Comparison of ENCODE assay signal across 1 cellular context in the genomic region with DNA sequence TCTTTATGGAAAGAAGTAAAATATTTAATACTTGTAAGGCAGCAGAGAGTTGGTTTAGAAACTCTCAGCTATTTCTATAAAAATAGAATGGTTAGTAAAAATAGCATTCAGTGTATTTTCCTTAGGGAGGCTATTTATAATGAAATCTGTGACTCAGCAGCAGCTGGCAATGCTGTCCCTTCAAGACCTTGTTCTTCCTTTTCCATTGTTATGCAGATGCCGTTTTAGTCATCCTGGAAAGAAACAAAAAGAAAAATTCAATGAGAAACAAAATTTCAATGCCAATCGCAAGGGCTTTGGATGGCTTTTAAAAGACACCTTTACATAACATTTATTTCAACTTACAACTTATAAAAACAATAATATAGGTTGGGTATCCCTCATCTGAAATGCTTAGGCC.
TF ChIP-seq lines count a peak whose summit lies in the region.

No MANE protein-coding gene starts in this region.

TF ChIP-seq in endothelial cell of umbilical vein, 7 proteins besides CTCF, POLR2A, EP300 and RAD21 (continued from another document):
- TF ChIP-seq GATA2 (IDR thresholded peaks at IDR 0.05; ENCODE audit: insufficient read depth, insufficient read length, low read depth, low read length) (no peak), MYC (IDR thresholded peaks at IDR 0.05; ENCODE audit: low read depth, low read length) (no peak)
